26 cellular contexts compared by ENCODE assay signal in genomic region chr7:70730451-70731110, GRCh38.
"Had no signal": no experiment of that assay in that cellular context is flagged by ENCODE, and none has a peak within 500 bp of the region (broad histone marks: within the 10 kb centered on the region; RNA-seq: fewer than 3 reads in every experiment).

No MANE protein-coding gene starts in this region.

- H3K27me3 ChIP-seq: esophagus muscularis mucosa, gastroesophageal sphincter, sigmoid colon had no signal

- ATAC-seq: activated naive CD8-positive, alpha-beta T cell treated with anti-CD3 and anti-CD28 coated beads, Interleukin-2, amount 50 U/mL, for 24 hours; gastroesophageal sphincter; left cardiac atrium; stimulated activated naive B cell treated with anti-CD40 and anti-IgM and Interleukin-4, amounts not matched to agents 10 μg/mL and 1 μg/mL and 100 μg/mL, for 72 hours; T-helper 17 cell had no signal

- H3K9me3 ChIP-seq: esophagus muscularis mucosa, mucosa of descending colon, sigmoid colon, thoracic aorta had no signal

- H3K4me2 ChIP-seq: smooth muscle cell had no signal

- H3K27me3 Mint-ChIP-seq: activated B cell treated with CpG ODN at 0.5 μM for 24 hours; activated naive CD8-positive, alpha-beta T cell treated with anti-CD3 and anti-CD28 coated beads, Interleukin-2, amount 50 U/mL, for 24 hours; brain; stimulated activated naive B cell treated with anti-CD40 and anti-IgM and Interleukin-4, amounts not matched to agents 10 μg/mL and 1 μg/mL and 100 μg/mL, for 72 hours; T-helper 17 cell had no signal

- H3K4me3 ChIP-seq: esophagus muscularis mucosa, gastroesophageal sphincter, mucosa of descending colon, sigmoid colon, smooth muscle cell, thoracic aorta had no signal

- DNase-seq: activated B cell treated with CpG ODN at 0.5 μM for 24 hours; activated CD4-positive, alpha-beta T cell treated with anti-CD3 and anti-CD28 coated beads for 4 hours; activated CD4-positive, alpha-beta T cell treated with anti-CD3 and anti-CD28 coated beads, Interleukin-2, amount 50 U/mL, for 48 hours; activated gamma-delta T cell; activated naive CD4-positive, alpha-beta T cell treated with anti-CD3 and anti-CD28 coated beads, Interleukin-2, amount 50 U/mL, for 16 hours; activated naive CD8-positive, alpha-beta T cell treated with anti-CD3 and anti-CD28 coated beads, Interleukin-2, amount 50 U/mL, for 24 hours; anterior cingulate cortex; caudate nucleus; dermis blood vessel endothelial cell; effector CD8-positive, alpha-beta T cell; head of caudate nucleus; hypothalamus; left cardiac atrium; mesendoderm; sigmoid colon; stimulated activated CD4-positive, alpha-beta T cell treated with anti-CD3 and anti-CD28 coated beads, Interleukin-15, amount 100 ng/mL, for 24 hours; stimulated activated CD8-positive, alpha-beta memory T cell treated with anti-CD3 and anti-CD28 coated beads, Interleukin-4, amount 100 ng/mL, for 48 hours; stimulated activated naive B cell treated with anti-CD40 and anti-IgM and Interleukin-4, amounts not matched to agents 10 μg/mL and 1 μg/mL and 100 μg/mL, for 72 hours; SW 1271; T-helper 17 cell had no signal

- H3K27ac Mint-ChIP-seq: activated B cell treated with CpG ODN at 0.5 μM for 24 hours; activated naive CD8-positive, alpha-beta T cell treated with anti-CD3 and anti-CD28 coated beads, Interleukin-2, amount 50 U/mL, for 24 hours; brain; stimulated activated naive B cell treated with anti-CD40 and anti-IgM and Interleukin-4, amounts not matched to agents 10 μg/mL and 1 μg/mL and 100 μg/mL, for 72 hours; T-helper 17 cell had no signal

- H3K36me3 ChIP-seq: esophagus muscularis mucosa, gastroesophageal sphincter, sigmoid colon, thoracic aorta had no signal

- H3K4me3 Mint-ChIP-seq: activated B cell treated with CpG ODN at 0.5 μM for 24 hours; activated naive CD8-positive, alpha-beta T cell treated with anti-CD3 and anti-CD28 coated beads, Interleukin-2, amount 50 U/mL, for 24 hours; brain; stimulated activated naive B cell treated with anti-CD40 and anti-IgM and Interleukin-4, amounts not matched to agents 10 μg/mL and 1 μg/mL and 100 μg/mL, for 72 hours had no signal

- H3K27ac ChIP-seq: esophagus muscularis mucosa, gastroesophageal sphincter, sigmoid colon, thoracic aorta had no signal
